ENCODE assay signal across 14 cellular contexts in the genomic region with DNA sequence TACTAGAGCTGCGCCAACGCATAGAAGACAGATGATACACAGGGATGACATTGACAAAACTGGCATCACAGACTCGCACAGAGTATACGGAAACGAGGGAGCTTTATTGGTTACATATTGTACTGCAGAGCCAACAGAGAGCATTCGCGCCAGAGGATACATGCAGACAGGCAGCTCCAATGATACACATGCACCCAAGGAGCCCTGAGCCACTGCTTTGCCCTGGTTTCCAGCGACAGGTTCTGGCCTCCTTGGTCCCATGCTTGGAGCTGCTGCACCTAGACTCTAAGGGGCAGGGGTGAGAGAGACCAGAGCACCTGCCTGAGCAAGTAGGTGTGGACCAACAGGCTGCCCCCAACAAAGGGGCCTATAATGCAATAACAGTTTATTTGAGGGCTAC.
"Had no signal": no experiment of that assay in that cellular context is flagged by ENCODE, and none has a peak within 500 bp of the region (broad histone marks: within the 10 kb centered on the region; RNA-seq: fewer than 3 reads in every experiment).

No MANE protein-coding gene starts in this region.

- H3K9me3 Mint-ChIP-seq: activated naive CD4-positive, alpha-beta T cell treated with anti-CD3 and anti-CD28 coated beads for 36 hours; immature natural killer cell; natural killer cell had no signal

- H3K9me3 ChIP-seq: adrenal gland, body of pancreas, ovary, thyroid gland, uterus had no signal

- H3K4me1 Mint-ChIP-seq: immature natural killer cell had no signal

- H3K27ac ChIP-seq: adrenal gland, body of pancreas, ovary, skin epidermis had no signal

- DNase-seq: activated CD4-positive, alpha-beta T cell treated with anti-CD3 and anti-CD28 coated beads for 4 hours; activated naive CD4-positive, alpha-beta T cell treated with anti-CD3 and anti-CD28 coated beads for 36 hours; adrenal gland; body of pancreas; immature natural killer cell; natural killer cell; ovary; retina; stimulated activated CD4-positive, alpha-beta T cell treated with anti-CD3 and anti-CD28 coated beads, Interleukin-4, amount 100 ng/mL, for 4 hours; SW 1271; thyroid gland; uterus had no signal

- H3K4me3 ChIP-seq: adrenal gland, body of pancreas, ovary, skin epidermis, thyroid gland, uterus had no signal

- ATAC-seq: body of pancreas, esophagus mucosa, natural killer cell had no signal

- H3K36me3 ChIP-seq: ovary, uterus had no signal

- H3K27ac Mint-ChIP-seq: activated naive CD4-positive, alpha-beta T cell treated with anti-CD3 and anti-CD28 coated beads for 36 hours; natural killer cell had no signal

- H3K27me3 ChIP-seq: adrenal gland, body of pancreas, ovary, thyroid gland, uterus had no signal

- H3K4me3 Mint-ChIP-seq: activated naive CD4-positive, alpha-beta T cell treated with anti-CD3 and anti-CD28 coated beads for 36 hours; immature natural killer cell; natural killer cell had no signal

- H3K4me1 ChIP-seq: body of pancreas, uterus had no signal
